9 cellular contexts compared by ENCODE assay signal in the genomic region with DNA sequence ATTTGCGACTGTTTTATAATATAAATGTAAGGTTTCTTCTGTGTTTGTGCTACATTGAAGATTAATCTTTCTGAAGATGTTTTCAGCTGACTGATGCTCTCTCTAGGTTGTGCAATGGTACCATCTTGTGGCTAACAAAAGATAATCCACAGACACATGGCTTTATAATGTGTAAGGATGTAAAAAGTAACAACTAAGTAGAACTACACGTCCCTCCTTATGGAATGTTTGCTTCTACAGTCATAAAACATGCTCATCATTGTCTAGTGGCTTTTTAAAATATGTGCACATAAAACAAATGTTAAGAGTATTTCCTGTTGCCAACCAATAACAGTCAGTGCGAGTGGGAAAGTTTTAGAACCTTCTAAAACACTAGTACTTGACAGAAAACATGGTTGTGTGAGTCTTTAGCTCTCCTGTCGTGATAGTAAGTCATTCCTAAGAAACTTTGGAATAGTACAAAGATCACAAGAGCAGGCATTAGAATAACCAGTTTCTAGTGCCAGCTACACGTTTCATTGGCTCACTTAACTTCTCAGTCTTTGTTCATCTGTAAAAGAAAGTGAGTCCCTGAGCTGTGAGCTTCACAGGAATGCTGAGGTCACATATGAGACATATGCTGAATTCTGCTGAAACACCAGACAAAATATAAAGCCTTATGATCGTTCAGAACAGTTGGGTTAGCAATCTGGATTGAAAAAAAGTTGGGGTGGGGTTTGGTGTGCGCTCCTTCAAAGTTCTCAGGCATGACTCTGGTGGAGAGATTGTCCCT.
A peak's percentile ranks its signal among the peaks of the same experiment; 100 is the strongest.
DNase-seq lines count a peak whose midpoint lies in the region; ATAC-seq, FAIRE-seq and TF ChIP-seq lines count a peak whose summit lies in the region.
"Had no signal": no experiment of that assay in that cellular context is flagged by ENCODE, and none has a peak within 500 bp of the region (broad histone marks: within the 10 kb centered on the region; RNA-seq: fewer than 3 reads in every experiment).

No MANE protein-coding gene starts in this region.

- H3K4me3 ChIP-seq in Loucy (ENCODE audit: low read length, poor library complexity, severe bottlenecking): no peak overlapping the region
- H3K4me3 ChIP-seq in astrocyte (ENCODE audit: insufficient read depth, low read depth, low read length): no peak overlapping the region
- H3K4me3 ChIP-seq: upper lobe of left lung had no signal

- H3K4me1 ChIP-seq in Loucy (ENCODE audit: insufficient read depth, low read length, poor library complexity, severe bottlenecking): peaks cover 8% of the 10 kb centered on the region
- peaks cover 9% of the 10 kb centered on the region for H3K4me1 ChIP-seq in astrocyte (ENCODE audit: insufficient read depth, low read length)
- H3K4me1 ChIP-seq: upper lobe of left lung had no signal

- no peaks in the 10 kb centered on the region for H3F3A ChIP-seq in Loucy (ENCODE audit: low read depth)

- H3K27ac ChIP-seq in astrocyte (ENCODE audit: low read depth, low read length): peak overlapping the region; percentile 10
- H3K27ac ChIP-seq: upper lobe of left lung had no signal

- H3K4me1 Mint-ChIP-seq in astrocyte (ENCODE audit: low read depth, unreplicated experiment) (peaks cover 11% of the 10 kb centered on the region), natural killer cell (no peaks in the 10 kb centered on the region)
- no peaks in the 10 kb centered on the region for H3K4me1 Mint-ChIP-seq in activated T-helper 17 cell treated with anti-CD3 and anti-CD28 coated beads, Interleukin-2, amount 50 U/mL, for 72 hours

- H3K9me3 ChIP-seq in Loucy (ENCODE audit: insufficient read depth, low read depth, low read length): no peaks in the 10 kb centered on the region
- H3K9me3 ChIP-seq in astrocyte (ENCODE audit: insufficient read depth, low read depth, low read length): no peaks in the 10 kb centered on the region
- H3K9me3 ChIP-seq: upper lobe of left lung had no signal

- no peak overlapping the region for H3K4me3 Mint-ChIP-seq in astrocyte (ENCODE audit: unreplicated experiment)
- H3K4me3 Mint-ChIP-seq in activated T-helper 17 cell treated with anti-CD3 and anti-CD28 coated beads, Interleukin-2, amount 50 U/mL, for 72 hours: no peak overlapping the region
- H3K4me3 Mint-ChIP-seq in natural killer cell: no peak overlapping the region

- ATAC-seq in activated T-helper 17 cell treated with anti-CD3 and anti-CD28 coated beads, Interleukin-2, amount 50 U/mL, for 72 hours (replicated peaks): no peak
- ATAC-seq in HG02588 (IDR thresholded peaks at IDR 0.05; ENCODE audit: unreplicated experiment): no peak
- ATAC-seq in natural killer cell: no peak

- H3K9ac ChIP-seq in Loucy (ENCODE audit: low read depth, low read length, poor library complexity, severe bottlenecking) (no peak overlapping the region), astrocyte (ENCODE audit: low read length) (peak overlapping the region; percentile 1)

- H3K27me3 Mint-ChIP-seq in astrocyte (ENCODE audit: low read depth, unreplicated experiment) (no peaks in the 10 kb centered on the region), natural killer cell (ENCODE audit: low read depth in 2 of 2) (peaks cover 4 to 40% of the 10 kb centered on the region in 2 donors)
- peaks cover 26% of the 10 kb centered on the region for H3K27me3 Mint-ChIP-seq in activated T-helper 17 cell treated with anti-CD3 and anti-CD28 coated beads, Interleukin-2, amount 50 U/mL, for 72 hours

- peak; percentile 95 for FAIRE-seq in astrocyte (lab: Jason Lieb, UNC)

- TF ChIP-seq CTCF in Loucy (conservative IDR thresholded peaks at IDR 0.05; ENCODE audit: low read length): peak; percentile 64
- peak; percentile 69 for TF ChIP-seq CTCF in astrocyte (IDR thresholded peaks at IDR 0.05; ENCODE audit: insufficient read depth, low read depth, low read length)
- TF ChIP-seq CTCF in natural killer cell (IDR thresholded peaks at IDR 0.05): no peak

- no peaks in the 10 kb centered on the region for H3K36me3 Mint-ChIP-seq in astrocyte (ENCODE audit: low read depth, unreplicated experiment)
- no peaks in the 10 kb centered on the region for H3K36me3 Mint-ChIP-seq in activated T-helper 17 cell treated with anti-CD3 and anti-CD28 coated beads, Interleukin-2, amount 50 U/mL, for 72 hours (ENCODE audit: low read depth)
- no peaks in the 10 kb centered on the region for H3K36me3 Mint-ChIP-seq in natural killer cell

- H3K36me3 ChIP-seq in Loucy (ENCODE audit: insufficient read depth, low read length) (no peaks in the 10 kb centered on the region), astrocyte (ENCODE audit: insufficient read depth, low read length) (no peaks in the 10 kb centered on the region)
- H3K36me3 ChIP-seq: upper lobe of left lung had no signal

- H2AFZ ChIP-seq in Loucy (ENCODE audit: low read length): peak overlapping the region; percentile 69
- no peak overlapping the region for H2AFZ ChIP-seq in astrocyte (ENCODE audit: low read depth, low read length)

- H3K27me3 ChIP-seq in Loucy (ENCODE audit: insufficient read depth, low read length, poor library complexity, severe bottlenecking): no peaks in the 10 kb centered on the region
- no peaks in the 10 kb centered on the region for H3K27me3 ChIP-seq in astrocyte (ENCODE audit: insufficient read depth, low read length)
- H3K27me3 ChIP-seq: upper lobe of left lung had no signal

- H4K20me1 ChIP-seq in Loucy (ENCODE audit: insufficient read depth, low read length, poor library complexity, severe bottlenecking): no peaks in the 10 kb centered on the region
- no peaks in the 10 kb centered on the region for H4K20me1 ChIP-seq in astrocyte (ENCODE audit: insufficient read depth, low read length)

- H3K4me2 ChIP-seq in Loucy (ENCODE audit: low read depth, low read length, poor library complexity, severe bottlenecking) (peak overlapping the region; percentile 35), astrocyte (ENCODE audit: low read length) (peak overlapping the region; percentile 19)

- H3K27ac Mint-ChIP-seq in astrocyte (ENCODE audit: unreplicated experiment) (peak overlapping the region; percentile 12), natural killer cell (no peak overlapping the region)
- H3K27ac Mint-ChIP-seq in activated T-helper 17 cell treated with anti-CD3 and anti-CD28 coated beads, Interleukin-2, amount 50 U/mL, for 72 hours: no peak overlapping the region

- DNase-seq in COR-L47 (lab: John Stamatoyannopoulos, UW) (peak; percentile 0), astrocyte (ENCODE audit: low read depth) (peak; percentile 62), kidney glomerular epithelial cell (lab: John Stamatoyannopoulos, UW) (peak; percentile 47), natural killer cell (no peak)
- DNase-seq in activated CD8-positive, alpha-beta memory T cell treated with anti-CD3 and anti-CD28 coated beads, Interleukin-2, amount 50 U/mL, for 4 hours: no peak
- DNase-seq: upper lobe of left lung had no signal

- intact Hi-C loops in natural killer cell (cut with micrococcal nuclease): no loop called here

- H3K79me2 ChIP-seq in Loucy (ENCODE audit: insufficient read depth, low read length) (no peaks in the 10 kb centered on the region), astrocyte (ENCODE audit: insufficient read depth, low read length) (no peaks in the 10 kb centered on the region)

- H3K9me3 Mint-ChIP-seq in astrocyte (ENCODE audit: unreplicated experiment) (no peaks in the 10 kb centered on the region), natural killer cell (no peaks in the 10 kb centered on the region)
- H3K9me3 Mint-ChIP-seq in activated T-helper 17 cell treated with anti-CD3 and anti-CD28 coated beads, Interleukin-2, amount 50 U/mL, for 72 hours: no peaks in the 10 kb centered on the region

- H3K9me2 ChIP-seq in Loucy (replicated peaks; ENCODE audit: low read depth, low read length): no peaks in the 10 kb centered on the region

Comparison
In these comparisons a context has a peak if more than half of its experiments do, and no peak if none do; other contexts are left out.
1. DNase-seq: peak in COR-L47 (single experiment), astrocyte (single experiment) and kidney glomerular epithelial cell (single experiment); none in activated CD8-positive, alpha-beta memory T cell treated with anti-CD3 and anti-CD28 coated beads, Interleukin-2, amount 50 U/mL, for 4 hours (single experiment) and natural killer cell (single experiment).